ENCODE assay signal across 1 cellular context in the genomic region with DNA sequence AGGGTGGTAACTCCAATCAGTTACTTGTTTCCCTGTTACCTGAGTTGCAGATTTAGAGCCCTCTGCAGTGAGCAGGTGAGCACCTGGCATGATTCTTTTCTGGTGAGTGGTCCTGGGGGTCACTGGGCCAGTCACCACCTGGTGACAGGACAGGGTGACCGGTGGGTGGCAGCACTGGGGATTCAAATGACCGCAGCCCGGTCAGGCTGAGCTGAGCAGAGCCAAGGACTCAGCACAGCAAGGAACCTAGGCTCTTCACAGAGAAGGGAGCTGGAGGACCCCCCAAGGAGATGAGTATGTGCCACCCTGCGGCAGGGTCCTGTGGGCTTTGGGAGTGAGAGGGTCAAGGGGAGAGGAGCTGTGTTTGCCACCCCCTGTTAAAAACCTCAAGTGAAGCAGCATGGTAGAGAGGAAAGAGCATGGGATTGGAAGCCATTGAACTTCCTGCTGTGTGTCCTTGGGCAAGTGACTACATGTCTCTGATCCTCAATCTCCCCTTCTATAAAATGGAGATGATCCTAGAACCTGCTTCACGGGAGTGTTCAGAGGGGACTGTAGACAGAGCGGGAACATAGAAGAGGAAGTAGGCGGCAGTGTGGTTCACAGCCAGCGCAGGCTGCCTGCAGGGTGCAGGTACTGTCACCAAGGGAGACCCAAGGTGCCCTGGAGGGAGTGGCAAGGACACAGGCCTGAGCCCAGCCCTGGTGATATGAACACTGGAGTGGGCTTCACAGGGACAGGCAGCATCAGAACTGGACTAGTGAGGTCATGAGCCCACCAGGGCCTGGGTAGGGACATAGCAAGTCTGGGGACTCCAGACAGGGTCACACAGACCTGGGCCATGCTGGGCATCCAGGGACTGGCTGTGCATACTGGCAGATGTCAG.
TF ChIP-seq lines count a peak whose summit lies in the region.

No MANE protein-coding gene starts in this region.

TF ChIP-seq in liver, 16 proteins besides CTCF, POLR2A, EP300 and RAD21:
- peak in 1 of 2 donors; percentile 1 for TF ChIP-seq HNF4A (conservative IDR thresholded peaks at IDR 0.05)
